In genomic region chr17:29591737-29592624, GRCh38 we compare ENCODE assay signal across 8 cellular contexts.
DNase-seq lines count a peak whose midpoint lies in the region; ATAC-seq and TF ChIP-seq lines count a peak whose summit lies in the region.

No MANE protein-coding gene starts in this region.

- H3K4me3 ChIP-seq in retinal pigment epithelial cell (ENCODE audit: low read length): peak overlapping the region; percentile 46

- TF ChIP-seq CTCF in retinal pigment epithelial cell (conservative IDR thresholded peaks at IDR 0.05; ENCODE audit: low read depth, low read length): peak; percentile 97

- peak; percentile 92 for DNase-seq in 8988T
- DNase-seq in GM19238 (ENCODE audit: insufficient read length, low spot score): peak; percentile 89
- peak; percentile 69 for DNase-seq in NCI-H2029 treated with DMSO at 0.1 percent for 48 hours (lab: John Stamatoyannopoulos, UW)
- DNase-seq in T1000 (lab: John Stamatoyannopoulos, UW): peak; percentile 90
- peak; percentile 97 for DNase-seq in astrocyte of the hippocampus (ENCODE audit: low read depth, low spot score)
- DNase-seq in hippocampal formation (lab: John Stamatoyannopoulos, UW): peak; percentile 83 to 91
- DNase-seq in retinal pigment epithelial cell (ENCODE audit: low read depth): peak; percentile 86

- no peak for ATAC-seq in GM21381 (IDR thresholded peaks at IDR 0.05; ENCODE audit: unreplicated experiment)
